ENCODE assay signal across 14 cellular contexts in genomic region chr10:23449677-23450220, GRCh38. TPM values are rescaled to one million over a fixed set of nuclear protein-coding genes. Genes with fewer than 3 reads are reported as not detected.
DNase-seq lines count a peak whose midpoint lies in the region; ATAC-seq lines count a peak whose summit lies in the region.
"Had no signal": no experiment of that assay in that cellular context is flagged by ENCODE, and none has a peak within 500 bp of the region (broad histone marks: within the 10 kb centered on the region; RNA-seq: fewer than 3 reads in every experiment).

No MANE protein-coding gene starts in this region.

- DNase-seq in stimulated activated naive CD8-positive, alpha-beta T cell treated with anti-CD3 and anti-CD28 coated beads, Interleukin-15, Interleukin-2, amounts not matched to agents 100 U/mL and 50 U/mL, for 24 hours, result no peak
- DNase-seq in T-helper 17 cell, result no peak
- DNase-seq in memory B cell (ENCODE audit: low spot score in 2 of 2), result no peak
- no peak for DNase-seq in stimulated activated CD4-positive, alpha-beta T cell treated with anti-CD3 and anti-CD28 coated beads, Interleukin-4, amount 100 ng/mL, for 24 hours
- DNase-seq: body of pancreas, foreskin fibroblast, H9, mesendoderm, NCI-H2029 had no signal

- H3K36me3 Mint-ChIP-seq in stimulated activated naive CD8-positive, alpha-beta T cell treated with anti-CD3 and anti-CD28 coated beads, Interleukin-15, Interleukin-2, amounts not matched to agents 100 ng/mL and 50 ng/mL, for 24 hours (ENCODE audit: low read depth), result peaks cover 9% of the 10 kb centered on the region
- no peaks in the 10 kb centered on the region for H3K36me3 Mint-ChIP-seq in T-helper 17 cell (ENCODE audit: low read depth)
- peaks cover 10% of the 10 kb centered on the region for H3K36me3 Mint-ChIP-seq in memory B cell

- H3K9me3 ChIP-seq in T-helper 17 cell (ENCODE audit: control insufficient read depth, low read length, poor library complexity, severe bottlenecking), result no peaks in the 10 kb centered on the region
- H3K9me3 ChIP-seq: body of pancreas had no signal

- H3K27ac Mint-ChIP-seq in stimulated activated naive CD8-positive, alpha-beta T cell treated with anti-CD3 and anti-CD28 coated beads, Interleukin-15, Interleukin-2, amounts not matched to agents 100 ng/mL and 50 ng/mL, for 24 hours, result peak overlapping the region; percentile 86
- H3K27ac Mint-ChIP-seq in T-helper 17 cell (peak overlapping the region; percentile 82), memory B cell (peak overlapping the region; percentile 99)

- H3K27me3 Mint-ChIP-seq in stimulated activated naive CD8-positive, alpha-beta T cell treated with anti-CD3 and anti-CD28 coated beads, Interleukin-15, Interleukin-2, amounts not matched to agents 100 ng/mL and 50 ng/mL, for 24 hours, result no peaks in the 10 kb centered on the region
- no peaks in the 10 kb centered on the region for H3K27me3 Mint-ChIP-seq in T-helper 17 cell
- no peaks in the 10 kb centered on the region for H3K27me3 Mint-ChIP-seq in memory B cell

- H3K4me1 Mint-ChIP-seq in stimulated activated naive CD8-positive, alpha-beta T cell treated with anti-CD3 and anti-CD28 coated beads, Interleukin-15, Interleukin-2, amounts not matched to agents 100 ng/mL and 50 ng/mL, for 24 hours (ENCODE audit: low read depth), result peaks cover 49% of the 10 kb centered on the region
- peaks cover 26% of the 10 kb centered on the region for H3K4me1 Mint-ChIP-seq in T-helper 17 cell
- peaks cover 36% of the 10 kb centered on the region for H3K4me1 Mint-ChIP-seq in memory B cell
- H3K4me1 Mint-ChIP-seq: neural crest cell had no signal

- no peak for ATAC-seq in stimulated activated naive CD8-positive, alpha-beta T cell treated with anti-CD3 and anti-CD28 coated beads, Interleukin-15, Interleukin-2, amounts not matched to agents 100 U/mL and 50 U/mL, for 24 hours
- no peak for ATAC-seq in T-helper 17 cell
- no peak for ATAC-seq in memory B cell (ENCODE audit: low read depth)
- ATAC-seq in GM19328 (IDR thresholded peaks at IDR 0.05; ENCODE audit: unreplicated experiment), result no peak
- ATAC-seq in GM21423 (IDR thresholded peaks at IDR 0.05; ENCODE audit: unreplicated experiment), result no peak
- no peak for ATAC-seq in GM21528 (IDR thresholded peaks at IDR 0.05; ENCODE audit: low FRiP score, unreplicated experiment)
- ATAC-seq: body of pancreas had no signal

- no peaks in the 10 kb centered on the region for H3K9me3 Mint-ChIP-seq in stimulated activated naive CD8-positive, alpha-beta T cell treated with anti-CD3 and anti-CD28 coated beads, Interleukin-15, Interleukin-2, amounts not matched to agents 100 ng/mL and 50 ng/mL, for 24 hours
- peaks cover 1% of the 10 kb centered on the region for H3K9me3 Mint-ChIP-seq in memory B cell
- H3K9me3 Mint-ChIP-seq: H9, neural crest cell had no signal

- H3K4me3 Mint-ChIP-seq in stimulated activated naive CD8-positive, alpha-beta T cell treated with anti-CD3 and anti-CD28 coated beads, Interleukin-15, Interleukin-2, amounts not matched to agents 100 ng/mL and 50 ng/mL, for 24 hours, result no peak overlapping the region
- H3K4me3 Mint-ChIP-seq in T-helper 17 cell (no peak overlapping the region), memory B cell (peak overlapping the region; percentile 51)
- H3K4me3 Mint-ChIP-seq: H9, neural crest cell had no signal

RNA-seq across cellular contexts. Expression of gene OTUD1, which starts 10.9 kb away (rescaled TPM):
- 10 to 100 TPM; 59.4 to 63.7 TPM for total RNA-seq in T-helper 17 cell
